Comparison of ENCODE assay signal across 8 cellular contexts in genomic region chr17:46977750-46978488, GRCh38. TPM values are rescaled to one million over a fixed set of nuclear protein-coding genes. Genes with fewer than 3 reads are reported as not detected.
DNase-seq lines count a peak whose midpoint lies in the region; ATAC-seq and TF ChIP-seq lines count a peak whose summit lies in the region.

No MANE protein-coding gene starts in this region.

- peaks cover 0 to 42% (median 9%) of the 10 kb centered on the region in 3 donors for H3K27me3 ChIP-seq in psoas muscle (ENCODE audit: insufficient read depth in 3 of 3, low read length in 2 of 3)

- no peak overlapping the region for H3K27ac ChIP-seq in psoas muscle

- H3K4me3 ChIP-seq in psoas muscle, result peak overlapping the region; percentile 77

- DNase-seq in D341Med (ENCODE audit: low spot score), result peak; percentile 68
- DNase-seq in NCI-H446 treated with DMSO at 0.1 percent for 48 hours (lab: John Stamatoyannopoulos, UW), result peak; percentile 42
- no peak for DNase-seq in endothelial cell (ENCODE audit: low spot score)
- no peak for DNase-seq in psoas muscle
- DNase-seq in stimulated activated CD4-positive, alpha-beta T cell treated with anti-CD3 and anti-CD28 coated beads, Interleukin-2, amount 100 ng/mL, for 48 hours, result no peak
- DNase-seq in NCI-H2107 treated with DMSO at 0.1 percent for 48 hours (lab: John Stamatoyannopoulos, UW; ENCODE audit: unreplicated experiment), result no peak

- peaks cover 16% of the 10 kb centered on the region for H3K27me3 Mint-ChIP-seq in endothelial cell (ENCODE audit: unreplicated experiment)

- 11 to 16% (median 13%) methylated on average over 36 of the region's 36 CpGs for WGBS in psoas muscle, 3 donors

- H3K36me3 ChIP-seq in psoas muscle (ENCODE audit: insufficient read depth in 1 of 2, low read depth in 1 of 2), result no peaks in the 10 kb centered on the region

- TF ChIP-seq CTCF in endothelial cell (IDR thresholded peaks at IDR 0.05; ENCODE audit: unreplicated experiment) (no peak), psoas muscle (IDR thresholded peaks at IDR 0.05) (no peak)

- H3K4me1 ChIP-seq in psoas muscle, result peaks cover 16% of the 10 kb centered on the region

- no peak overlapping the region for H3K27ac Mint-ChIP-seq in endothelial cell (ENCODE audit: unreplicated experiment)

- no peaks in the 10 kb centered on the region for H3K9me3 Mint-ChIP-seq in endothelial cell (ENCODE audit: unreplicated experiment)

- intact Hi-C loops in psoas muscle (cut with DNase I), result no loop called here

- ATAC-seq in psoas muscle (peak in 1 of 4 donors; percentile 13), GM21447 (IDR thresholded peaks at IDR 0.05; ENCODE audit: unreplicated experiment) (no peak), HG03196 (IDR thresholded peaks at IDR 0.05; ENCODE audit: unreplicated experiment) (no peak)

- peak overlapping the region; percentile 90 for H3K4me3 Mint-ChIP-seq in endothelial cell (ENCODE audit: unreplicated experiment)

- peaks cover 7% of the 10 kb centered on the region for H3K36me3 Mint-ChIP-seq in endothelial cell (ENCODE audit: low read depth, unreplicated experiment)

- H3K9me3 ChIP-seq in psoas muscle, result no peaks in the 10 kb centered on the region

- peaks cover 14% of the 10 kb centered on the region for H3K4me1 Mint-ChIP-seq in endothelial cell (ENCODE audit: unreplicated experiment)

RNA-seq across cellular contexts. Expression of gene RPRML, which starts 1.1 kb away (rescaled TPM):
- total RNA-seq in endothelial cell (ENCODE audit: unreplicated experiment), result not detected
- under 1 TPM in 3 of 4 donors, not detected in 1; 0.19 to 0.43 (median 0.32) TPM for total RNA-seq in psoas muscle
- under 1 TPM in 2 of 3 donors, not detected in 1; 0.03 to 0.30 TPM for polyA plus RNA-seq in psoas muscle

RNA-seq across cellular contexts. Expression of gene GOSR2, which starts 55.0 kb away (rescaled TPM):
- total RNA-seq in endothelial cell (ENCODE audit: unreplicated experiment) (51.2 TPM), psoas muscle (10 to 100 TPM; 26.4 to 54.5 (median 39.2) TPM)
- polyA plus RNA-seq in psoas muscle, result 10 to 100 TPM; 40.8 to 56.9 (median 49.6) TPM

Comparison
In these comparisons a context has a peak if more than half of its experiments do, and no peak if none do; other contexts are left out.
1. DNase-seq: peak in D341Med (single experiment) and NCI-H446 treated with DMSO at 0.1 percent for 48 hours (single experiment); none in endothelial cell (single experiment), psoas muscle (0 of 2), stimulated activated CD4-positive, alpha-beta T cell treated with anti-CD3 and anti-CD28 coated beads, Interleukin-2, amount 100 ng/mL, for 48 hours (0 of 2) and NCI-H2107 treated with DMSO at 0.1 percent for 48 hours (single experiment).